ENCODE assay signal across 15 cellular contexts in the genomic region with DNA sequence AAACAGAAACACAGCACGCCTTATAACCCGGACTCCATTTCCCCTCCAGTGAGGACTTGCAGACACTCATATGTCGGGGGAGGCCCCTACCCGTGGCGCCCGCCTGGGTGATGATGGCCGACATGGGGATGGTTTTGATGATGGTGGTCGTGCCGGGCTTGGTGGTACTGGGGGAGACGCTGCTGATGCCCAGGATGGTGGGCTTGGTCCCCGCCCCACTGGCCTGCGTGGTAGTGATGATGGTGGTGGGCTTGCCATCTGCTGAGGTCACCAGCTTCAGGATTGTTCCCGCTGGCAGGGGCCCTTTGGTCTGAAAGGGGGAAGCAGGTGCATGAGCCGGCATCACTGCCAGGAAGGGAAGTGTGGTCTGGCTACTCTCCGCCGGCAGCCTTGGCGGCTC. TPM values are rescaled to one million over a fixed set of nuclear protein-coding genes. Genes with fewer than 3 reads are reported as not detected.
DNase-seq lines count a peak whose midpoint lies in the region; ATAC-seq and TF ChIP-seq lines count a peak whose summit lies in the region.
"Had no signal": no experiment of that assay in that cellular context is flagged by ENCODE, and none has a peak within 500 bp of the region (broad histone marks: within the 10 kb centered on the region; RNA-seq: fewer than 3 reads in every experiment).

No MANE protein-coding gene starts in this region.

- DNase-seq in activated T-cell treated with anti-CD3 and anti-CD28 coated beads, Interleukin-2, amount 50 U/mL, for 24 hours = no peak
- DNase-seq in activated T-cell treated with anti-CD3 and anti-CD28 coated beads, Interleukin-2, amount 50 U/mL, for 72 hours = no peak
- DNase-seq in central memory CD8-positive, alpha-beta T cell (ENCODE audit: low spot score in 2 of 2) = no peak
- DNase-seq in myocyte (ENCODE audit: low read depth) (peak; percentile 10), PC-9 (no peak), epidermal melanocyte (ENCODE audit: insufficient read length, low spot score) (no peak)
- DNase-seq: Caco-2; CD8-positive, alpha-beta memory T cell; DND-41; GDM1 had no signal

- H3K9ac ChIP-seq in stomach smooth muscle (ENCODE audit: low read length in 2 of 2) = no peak overlapping the region
- H3K9ac ChIP-seq: BLaER1 had no signal

- no peak overlapping the region for H3K4me3 Mint-ChIP-seq in activated T-cell treated with anti-CD3 and anti-CD28 coated beads, Interleukin-2, amount 50 U/mL, for 24 hours
- H3K4me3 Mint-ChIP-seq in activated T-cell treated with anti-CD3 and anti-CD28 coated beads, Interleukin-2, amount 50 U/mL, for 72 hours = no peak overlapping the region
- H3K4me3 Mint-ChIP-seq in central memory CD8-positive, alpha-beta T cell = no peak overlapping the region

- H2AFZ ChIP-seq in PC-9 = no peak overlapping the region

- POLR2A ChIA-PET in PC-9 (lab: Charles Lee; ENCODE audit: unreplicated experiment) = no interaction called here

- H3K27ac Mint-ChIP-seq in activated T-cell treated with anti-CD3 and anti-CD28 coated beads, Interleukin-2, amount 50 U/mL, for 24 hours = peak overlapping the region; percentile 57
- H3K27ac Mint-ChIP-seq in activated T-cell treated with anti-CD3 and anti-CD28 coated beads, Interleukin-2, amount 50 U/mL, for 72 hours = no peak overlapping the region
- H3K27ac Mint-ChIP-seq in central memory CD8-positive, alpha-beta T cell (ENCODE audit: low read depth) = peak overlapping the region; percentile 80

- H3K9me3 Mint-ChIP-seq in activated T-cell treated with anti-CD3 and anti-CD28 coated beads, Interleukin-2, amount 50 U/mL, for 24 hours = no peaks in the 10 kb centered on the region
- no peaks in the 10 kb centered on the region for H3K9me3 Mint-ChIP-seq in activated T-cell treated with anti-CD3 and anti-CD28 coated beads, Interleukin-2, amount 50 U/mL, for 72 hours
- no peaks in the 10 kb centered on the region for H3K9me3 Mint-ChIP-seq in central memory CD8-positive, alpha-beta T cell
- H3K9me3 Mint-ChIP-seq: CD8-positive, alpha-beta memory T cell had no signal

- H3K27ac ChIP-seq in stomach smooth muscle (ENCODE audit: low read length) (peak overlapping the region; percentile 95), PC-9 (no peak overlapping the region)
- H3K27ac ChIP-seq: 22Rv1, BLaER1 had no signal

- H4K20me1 ChIP-seq in PC-9 (ENCODE audit: insufficient read depth) = peaks cover 9% of the 10 kb centered on the region; the same call in 1 of the 2 replicates

- no TSS peak for BruUV-seq in PC-9 (replicated peaks; lab: Mats Ljungman, UMichigan)

- no peaks in the 10 kb centered on the region for H3F3A ChIP-seq in PC-9 (ENCODE audit: insufficient read depth, low read depth)

- H3K79me2 ChIP-seq in PC-9 (ENCODE audit: low read depth) = no peaks in the 10 kb centered on the region

- H3K9me3 ChIP-seq in stomach smooth muscle (ENCODE audit: control insufficient read depth in 2 of 2, low read length in 2 of 2) (no peaks in the 10 kb centered on the region), PC-9 (ENCODE audit: insufficient read depth, low read depth) (no peaks in the 10 kb centered on the region)
- H3K9me3 ChIP-seq: BLaER1, Caco-2 had no signal

- peaks cover 13% of the 10 kb centered on the region for H3K4me1 Mint-ChIP-seq in activated T-cell treated with anti-CD3 and anti-CD28 coated beads, Interleukin-2, amount 50 U/mL, for 24 hours (ENCODE audit: low read depth)
- H3K4me1 Mint-ChIP-seq in activated T-cell treated with anti-CD3 and anti-CD28 coated beads, Interleukin-2, amount 50 U/mL, for 72 hours (ENCODE audit: low read depth) = no peaks in the 10 kb centered on the region
- H3K4me1 Mint-ChIP-seq in central memory CD8-positive, alpha-beta T cell = no peaks in the 10 kb centered on the region

- H3K4me2 ChIP-seq in PC-9 = no peak overlapping the region
- H3K4me2 ChIP-seq: BLaER1 had no signal

- no peak for ATAC-seq in activated T-cell treated with anti-CD3 and anti-CD28 coated beads, Interleukin-2, amount 50 U/mL, for 72 hours (replicated peaks in 1 of 2)
- no peak for ATAC-seq in central memory CD8-positive, alpha-beta T cell (replicated peaks; ENCODE audit: extremely low read depth, poor library complexity, severe bottlenecking)
- ATAC-seq in GM19395 (IDR thresholded peaks at IDR 0.05; ENCODE audit: unreplicated experiment) = no peak
- ATAC-seq: HCT116 had no signal

- CTCF ChIA-PET in PC-9 (lab: Charles Lee) = no interaction called here

- H3K27me3 ChIP-seq in stomach smooth muscle (ENCODE audit: control insufficient read depth in 1 of 2, insufficient read depth in 2 of 2, low read length in 2 of 2) (peaks cover 0 to under 1% of the 10 kb centered on the region in 2 donors), PC-9 (ENCODE audit: insufficient read depth, low read depth) (no peaks in the 10 kb centered on the region)

- peaks cover 98% of the 10 kb centered on the region for H3K36me3 Mint-ChIP-seq in activated T-cell treated with anti-CD3 and anti-CD28 coated beads, Interleukin-2, amount 50 U/mL, for 24 hours (ENCODE audit: low read depth)
- peaks cover 2 to 23% of the 10 kb centered on the region in 2 donors for H3K36me3 Mint-ChIP-seq in activated T-cell treated with anti-CD3 and anti-CD28 coated beads, Interleukin-2, amount 50 U/mL, for 72 hours (ENCODE audit: insufficient read depth in 2 of 2)
- peaks cover 43% of the 10 kb centered on the region for H3K36me3 Mint-ChIP-seq in central memory CD8-positive, alpha-beta T cell (ENCODE audit: insufficient read depth)

- H3K4me3 ChIP-seq in stomach smooth muscle (ENCODE audit: low read length in 2 of 2) (no peak overlapping the region), PC-9 (no peak overlapping the region)
- H3K4me3 ChIP-seq: BLaER1 had no signal

- H3K4me1 ChIP-seq in stomach smooth muscle (ENCODE audit: control insufficient read depth, insufficient read depth, low read length) (peaks cover 39% of the 10 kb centered on the region), PC-9 (replicated peaks; ENCODE audit: insufficient read depth) (no peaks in the 10 kb centered on the region)
- H3K4me1 ChIP-seq: Caco-2 had no signal

- H3K27me3 Mint-ChIP-seq in activated T-cell treated with anti-CD3 and anti-CD28 coated beads, Interleukin-2, amount 50 U/mL, for 24 hours = no peaks in the 10 kb centered on the region
- H3K27me3 Mint-ChIP-seq in activated T-cell treated with anti-CD3 and anti-CD28 coated beads, Interleukin-2, amount 50 U/mL, for 72 hours (ENCODE audit: low read depth) = no peaks in the 10 kb centered on the region
- no peaks in the 10 kb centered on the region for H3K27me3 Mint-ChIP-seq in central memory CD8-positive, alpha-beta T cell
- H3K27me3 Mint-ChIP-seq: CD8-positive, alpha-beta memory T cell had no signal

- TF ChIP-seq CTCF in PC-9 (conservative IDR thresholded peaks at IDR 0.05) = no peak

- intact Hi-C loops in PC-9 (cut with micrococcal nuclease; ENCODE audit: unreplicated experiment) = no loop called here

- H3K36me3 ChIP-seq in stomach smooth muscle (ENCODE audit: control insufficient read depth in 2 of 2, insufficient read depth in 2 of 2, low read length in 2 of 2) (peaks cover 21 to 36% of the 10 kb centered on the region in 2 donors), PC-9 (ENCODE audit: low read depth) (no peaks in the 10 kb centered on the region)

- H3K9me2 ChIP-seq in PC-9 (ENCODE audit: insufficient read depth) = no peaks in the 10 kb centered on the region

RNA-seq across cellular contexts. Expression of a gene that starts 12.8 kb away (rescaled TPM):
- total RNA-seq in activated T-cell treated with anti-CD3 and anti-CD28 coated beads, Interleukin-2, amount 50 U/mL, for 72 hours = 10 to 100 TPM; 11.6 to 13.9 TPM
- total RNA-seq in myocyte (2.5 and 2.7 TPM in 2 replicates), PC-9 (2021) (6.8 and 6.9 TPM in 2 replicates)
- polyA plus RNA-seq in myocyte (2012) = 4.0 TPM
- polyA plus RNA-seq: CD8-positive, alpha-beta memory T cell had no signal

RNA-seq across cellular contexts. Expression of a gene that starts 14.4 kb away (rescaled TPM):
- total RNA-seq in activated T-cell treated with anti-CD3 and anti-CD28 coated beads, Interleukin-2, amount 50 U/mL, for 72 hours = 10 to 100 TPM; 59.3 to 65.8 TPM
- 27.1 and 33.8 TPM in 2 replicates for total RNA-seq in myocyte
- polyA plus RNA-seq in myocyte (2012) = 21.8 TPM
- 67.1 and 79.9 TPM in 2 replicates for total RNA-seq in PC-9 (2021)

RNA-seq across cellular contexts. Expression of a gene that starts 15.3 kb away (rescaled TPM):
- total RNA-seq in activated T-cell treated with anti-CD3 and anti-CD28 coated beads, Interleukin-2, amount 50 U/mL, for 72 hours = 1 to 10 TPM; 9.1 to 9.8 TPM
- 10.9 and 11.9 TPM in 2 replicates for total RNA-seq in myocyte
- 10.4 TPM for polyA plus RNA-seq in myocyte (2012)
- 20.1 and 30.8 TPM in 2 replicates for total RNA-seq in PC-9 (2021)

RNA-seq across cellular contexts. Expression of a gene that starts 22.4 kb away (rescaled TPM):
- 10 to 100 TPM; 76.7 to 94.1 TPM for total RNA-seq in activated T-cell treated with anti-CD3 and anti-CD28 coated beads, Interleukin-2, amount 50 U/mL, for 72 hours
- total RNA-seq in myocyte (120 and 132 TPM in 2 replicates), PC-9 (2021) (181 and 189 TPM in 2 replicates)
- polyA plus RNA-seq in myocyte (2012) = 150 TPM

RNA-seq across cellular contexts. Expression of a gene that starts 31.2 kb away (rescaled TPM):
- 100 to 1,000 TPM; 147 to 158 TPM for total RNA-seq in activated T-cell treated with anti-CD3 and anti-CD28 coated beads, Interleukin-2, amount 50 U/mL, for 72 hours
- total RNA-seq in myocyte (12.8 and 18.2 TPM in 2 replicates), PC-9 (2021) (47.0 and 86.0 TPM in 2 replicates)
- polyA plus RNA-seq in myocyte (2012) = 4.8 TPM
